In genomic region chr22:48643066-48643731, GRCh38 we compare ENCODE assay signal across 19 cellular contexts.
DNase-seq lines count a peak whose midpoint lies in the region; ATAC-seq, FAIRE-seq and TF ChIP-seq lines count a peak whose summit lies in the region.
"Had no signal": no experiment of that assay in that cellular context is flagged by ENCODE, and none has a peak within 500 bp of the region (broad histone marks: within the 10 kb centered on the region; RNA-seq: fewer than 3 reads in every experiment).

No MANE protein-coding gene starts in this region.

- no peaks in the 10 kb centered on the region for H3F3A ChIP-seq in GM23338 (replicated peaks; ENCODE audit: low read depth)

- no peak overlapping the region for H3K4me3 Mint-ChIP-seq in GM23338
- H3K4me3 Mint-ChIP-seq in stimulated activated naive B cell treated with anti-CD40 and anti-IgM and Interleukin-4, amounts not matched to agents 10 μg/mL and 1 μg/mL and 100 μg/mL, for 72 hours = no peak overlapping the region
- H3K4me3 Mint-ChIP-seq in CD4-positive, alpha-beta T cell = no peak overlapping the region
- H3K4me3 Mint-ChIP-seq: CD14-positive monocyte; CD8-positive, alpha-beta T cell; HFFc6 had no signal

- WGBS in H1 (ENCODE audit: extremely low coverage in 1 of 2, insufficient coverage in 1 of 2, insufficient read length in 1 of 2, insufficient replicate concordance in 2 of 2, low coverage in 1 of 2, low lambda C conversion rate in 2 of 2, missing lambda C conversion rate in 1 of 2), 2 experiments = 94% methylated on average over 23 of the region's 23 CpGs; no CpG with 5 or more reads in 1 of the 2 experiments
- 95% methylated on average over 17 of the region's 23 CpGs; no CpG with 5 or more reads in 1 of the 2 donors for WGBS in transverse colon (ENCODE audit: low coverage in 1 of 2), 2 donors

- no peak overlapping the region for H3K14ac ChIP-seq in H1 (ENCODE audit: insufficient read length)

- H2AFZ ChIP-seq in GM23338 = no peak overlapping the region
- no peak overlapping the region for H2AFZ ChIP-seq in H1 (ENCODE audit: low read length)

- no peak for FAIRE-seq in H1 (lab: Jason Lieb, UNC)
- FAIRE-seq: H54 had no signal

- peak overlapping the region; percentile 35; the same call in 1 of the 2 replicates for H4K8ac ChIP-seq in H1 (ENCODE audit: extremely low read depth, insufficient read depth, low read length)

- H3K79me2 ChIP-seq in GM23338 (replicated peaks; ENCODE audit: insufficient read depth) = no peaks in the 10 kb centered on the region
- peaks cover 0 to 2% of the 10 kb centered on the region in 2 experiments; a peak in 1 of 4 replicates for H3K79me2 ChIP-seq in H1 (ENCODE audit: control insufficient read depth in 1 of 2, insufficient read depth in 2 of 2, low read length in 2 of 2)

- no peak overlapping the region for H3K9ac ChIP-seq in H1 (replicated peaks in 1 of 4; ENCODE audit: extremely low read depth in 1 of 4, low read depth in 3 of 4, low read length in 3 of 4)

- no peak for ATAC-seq in left ventricle myocardium superior
- ATAC-seq in Right ventricle myocardium superior (ENCODE audit: poor library complexity) = no peak
- ATAC-seq in GM23338 = no peak
- ATAC-seq in stimulated activated naive B cell treated with anti-CD40 and anti-IgM and Interleukin-4, amounts not matched to agents 10 μg/mL and 1 μg/mL and 100 μg/mL, for 72 hours (replicated peaks) = no peak
- no peak for ATAC-seq in CD4-positive, alpha-beta T cell (ENCODE audit: poor library complexity)
- ATAC-seq: CD8-positive, alpha-beta T cell; HCT116 had no signal

- TF ChIP-seq EP300 in H1 (IDR thresholded peaks at IDR 0.05; ENCODE audit: borderline replicate concordance in 1 of 2, low read depth in 2 of 2, low read length in 2 of 2) (no peak), transverse colon (IDR thresholded peaks at IDR 0.05; ENCODE audit: low read depth) (no peak)

- no peaks in the 10 kb centered on the region for H3K27me3 ChIP-seq in GM23338 (ENCODE audit: insufficient read depth)
- no peaks in the 10 kb centered on the region for H3K27me3 ChIP-seq in H1 (replicated peaks in 1 of 4; ENCODE audit: control insufficient read depth in 3 of 4, extremely low read depth in 1 of 4, insufficient read depth in 3 of 4, low read length in 3 of 4)
- no peaks in the 10 kb centered on the region for H3K27me3 ChIP-seq in CD4-positive, alpha-beta T cell (ENCODE audit: control insufficient read depth, insufficient read depth, low read length)
- H3K27me3 ChIP-seq in transverse colon = no peaks in the 10 kb centered on the region
- H3K27me3 ChIP-seq: BE2C had no signal

- no peak overlapping the region for H3K4me3 ChIP-seq in GM23338
- H3K4me3 ChIP-seq in H1 (ENCODE audit: extremely low read depth in 1 of 4, insufficient read depth in 2 of 4, low read depth in 3 of 4, low read length in 4 of 4) = no peak overlapping the region
- H3K4me3 ChIP-seq in transverse colon = no peak overlapping the region

- H3K4me2 ChIP-seq in GM23338 (no peak overlapping the region), H1 (ENCODE audit: insufficient read depth in 1 of 2, low read depth in 2 of 2, low read length in 2 of 2) (no peak overlapping the region)

- H3K36me3 Mint-ChIP-seq in GM23338 (ENCODE audit: low read depth) = no peaks in the 10 kb centered on the region; the same call in 2 of the 3 replicates
- no peaks in the 10 kb centered on the region for H3K36me3 Mint-ChIP-seq in stimulated activated naive B cell treated with anti-CD40 and anti-IgM and Interleukin-4, amounts not matched to agents 10 μg/mL and 1 μg/mL and 100 μg/mL, for 72 hours
- H3K36me3 Mint-ChIP-seq in CD4-positive, alpha-beta T cell (ENCODE audit: low read depth) = no peaks in the 10 kb centered on the region
- H3K36me3 Mint-ChIP-seq: CD14-positive monocyte; CD8-positive, alpha-beta T cell had no signal

- no peaks in the 10 kb centered on the region for H3K9me3 ChIP-seq in H1 (ENCODE audit: insufficient read depth in 2 of 2, low read depth in 1 of 2, low read length in 1 of 2)
- no peaks in the 10 kb centered on the region for H3K9me3 ChIP-seq in CD4-positive, alpha-beta T cell (ENCODE audit: control insufficient read depth, low read length)
- no peaks in the 10 kb centered on the region for H3K9me3 ChIP-seq in transverse colon

- no peak overlapping the region for H3K4ac ChIP-seq in H1 (replicated peaks; ENCODE audit: insufficient read length, low read depth, low read length)

- H4K20me1 ChIP-seq in GM23338 (replicated peaks; ENCODE audit: insufficient read depth) = no peaks in the 10 kb centered on the region
- peaks cover 2 to 21% of the 10 kb centered on the region in 2 experiments for H4K20me1 ChIP-seq in H1 (replicated peaks in 1 of 2; ENCODE audit: control insufficient read depth in 1 of 2, insufficient read depth in 2 of 2, low read length in 2 of 2)

- H2BK20ac ChIP-seq in H1 (ENCODE audit: low read length) = no peak overlapping the region

- no peaks in the 10 kb centered on the region for H3K27me3 Mint-ChIP-seq in GM23338 (ENCODE audit: insufficient read depth, low read depth, poor library complexity)
- no peaks in the 10 kb centered on the region for H3K27me3 Mint-ChIP-seq in stimulated activated naive B cell treated with anti-CD40 and anti-IgM and Interleukin-4, amounts not matched to agents 10 μg/mL and 1 μg/mL and 100 μg/mL, for 72 hours
- H3K27me3 Mint-ChIP-seq in CD4-positive, alpha-beta T cell = no peaks in the 10 kb centered on the region

- 0 out of 3 replicates have a peak, but pooled peaks cover 3% of the 10 kb centered on the region for H3K4me1 Mint-ChIP-seq in GM23338
- no peaks in the 10 kb centered on the region for H3K4me1 Mint-ChIP-seq in stimulated activated naive B cell treated with anti-CD40 and anti-IgM and Interleukin-4, amounts not matched to agents 10 μg/mL and 1 μg/mL and 100 μg/mL, for 72 hours
- H3K4me1 Mint-ChIP-seq in CD4-positive, alpha-beta T cell (ENCODE audit: low read depth) = no peaks in the 10 kb centered on the region
- H3K4me1 Mint-ChIP-seq: CD14-positive monocyte had no signal

- DNase-seq in left ventricle myocardium superior (peak; percentile 6), Right ventricle myocardium superior (no peak), GM23338 (ENCODE audit: low spot score) (no peak), H1 (ENCODE audit: low read depth in 1 of 2, low spot score in 2 of 2) (no peak), NCI-H524 treated with DMSO at 0.1 percent for 48 hours (lab: John Stamatoyannopoulos, UW) (no peak), transverse colon (no peak)
- DNase-seq in stimulated activated naive B cell treated with anti-CD40 and anti-IgM and Interleukin-4, amounts not matched to agents 10 μg/mL and 1 μg/mL and 100 μg/mL, for 72 hours = no peak
- DNase-seq in CD4-positive, alpha-beta T cell = no peak
- DNase-seq: 8988T, BE2C, Calu3, DMS79 treated with DMSO at 0.1 percent for 48 hours, GF-D8, HFFc6, KG1 had no signal

- in situ Hi-C loops in transverse colon (cut with MboI; ENCODE audit: low pct_ligation_motif_present in 1 of 4, low pct_unique_long_range_greater_than_20kb in 1 of 4, low sequenced_read_pairs in 3 of 4) = no loop called here

- no peak overlapping the region for H4K91ac ChIP-seq in H1 (replicated peaks; ENCODE audit: insufficient read length, low read length)

- TF ChIP-seq RAD21 in H1 (IDR thresholded peaks at IDR 0.05 in 1 of 2, conservative IDR thresholded peaks at IDR 0.05 in 1 of 2; ENCODE audit: low read depth in 2 of 2, low read length in 2 of 2) = no peak

- H2BK5ac ChIP-seq in H1 (ENCODE audit: low read depth, low read length) = no peak overlapping the region

- POLR2A ChIA-PET in H1 (lab: Charles Lee; ENCODE audit: partially characterized antibody) = interaction anchor here (0.9 kb wide), 1 partner anchor 66 kb away, joined by 3 read pairs; no protein-coding TSS in a partner anchor
- POLR2A ChIA-PET in CD4-positive, alpha-beta T cell (lab: Charles Lee) = no interaction called here

- H3K27ac ChIP-seq in GM23338 (ENCODE audit: low read depth) (no peak overlapping the region), H1 (ENCODE audit: low read depth, low read length) (no peak overlapping the region), transverse colon (no peak overlapping the region)
- no peak overlapping the region for H3K27ac ChIP-seq in CD4-positive, alpha-beta T cell (ENCODE audit: low read depth, low read length)

- H3K4me1 ChIP-seq in GM23338 (ENCODE audit: insufficient read depth) = no peaks in the 10 kb centered on the region
- no peaks in the 10 kb centered on the region; a peak in 4 of 7 replicates for H3K4me1 ChIP-seq in H1 (replicated peaks in 1 of 4; ENCODE audit: control insufficient read depth in 3 of 4, insufficient read depth in 4 of 4, low read length in 3 of 4)
- no peaks in the 10 kb centered on the region for H3K4me1 ChIP-seq in transverse colon
- H3K4me1 ChIP-seq: BE2C had no signal

- H3K27ac Mint-ChIP-seq in GM23338 = peak overlapping the region; percentile 75; the same call in 1 of the 2 replicates
- peak overlapping the region; percentile 2 for H3K27ac Mint-ChIP-seq in stimulated activated naive B cell treated with anti-CD40 and anti-IgM and Interleukin-4, amounts not matched to agents 10 μg/mL and 1 μg/mL and 100 μg/mL, for 72 hours
- H3K27ac Mint-ChIP-seq in CD4-positive, alpha-beta T cell = no peak overlapping the region
- H3K27ac Mint-ChIP-seq: CD8-positive, alpha-beta T cell; HFFc6 had no signal

- no peak overlapping the region for H3K56ac ChIP-seq in H1 (replicated peaks; ENCODE audit: insufficient read length, low read depth, low read length)

- intact Hi-C loops in left ventricle myocardium superior (cut with micrococcal nuclease) = no loop called here
- intact Hi-C loops in Right ventricle myocardium superior (cut with DNase I) = no loop called here
- intact Hi-C loops in CD4-positive, alpha-beta T cell (cut with DNase I, micrococcal nuclease) = no loop called here
- intact Hi-C loops in transverse colon (cut with DNase I; ENCODE audit: low total_unique reads) = no loop called here

- H4K5ac ChIP-seq in H1 (ENCODE audit: insufficient read length, low read depth, low read length) = no peak overlapping the region

- H3K36me3 ChIP-seq in GM23338 (ENCODE audit: insufficient read depth) (no peaks in the 10 kb centered on the region), H1 (ENCODE audit: control insufficient read depth in 2 of 4, insufficient read depth in 4 of 4, low read length in 3 of 4) (no peaks in the 10 kb centered on the region), transverse colon (no peaks in the 10 kb centered on the region)
- H3K36me3 ChIP-seq: BE2C had no signal

- no peaks in the 10 kb centered on the region for H3K9me2 ChIP-seq in GM23338 (ENCODE audit: insufficient read depth)

- H3K18ac ChIP-seq in H1 (ENCODE audit: extremely low read depth, low read length) = no peak overlapping the region

- CTCF ChIA-PET in H1 (lab: Charles Lee; ENCODE audit: partially characterized antibody) = interaction anchor here (0.6 to 1.2 kb wide), 4 partner anchors 12 to 1000 kb away, joined by 3 read pairs; no protein-coding TSS in a partner anchor
- CTCF ChIA-PET in CD4-positive, alpha-beta T cell (lab: Charles Lee) = no interaction called here

- TF ChIP-seq POLR2A in H1 (IDR thresholded peaks at IDR 0.05; ENCODE audit: control extremely low read depth in 1 of 2, low read depth in 2 of 2, low read length in 2 of 2) (no peak), transverse colon (IDR thresholded peaks at IDR 0.05) (no peak)

- no peak overlapping the region for H3K23ac ChIP-seq in H1 (ENCODE audit: insufficient read length)

- H3K79me1 ChIP-seq in H1 (ENCODE audit: low read depth, low read length) = peaks cover 5% of the 10 kb centered on the region

- no peaks in the 10 kb centered on the region for H3K9me3 Mint-ChIP-seq in GM23338
- H3K9me3 Mint-ChIP-seq in stimulated activated naive B cell treated with anti-CD40 and anti-IgM and Interleukin-4, amounts not matched to agents 10 μg/mL and 1 μg/mL and 100 μg/mL, for 72 hours = no peaks in the 10 kb centered on the region
- H3K9me3 Mint-ChIP-seq in CD4-positive, alpha-beta T cell = no peaks in the 10 kb centered on the region
- H3K9me3 Mint-ChIP-seq: CD14-positive monocyte; CD8-positive, alpha-beta T cell had no signal

- H2BK12ac ChIP-seq in H1 (ENCODE audit: low read depth, low read length) = no peak overlapping the region

- no peak overlapping the region for H2BK120ac ChIP-seq in H1 (replicated peaks; ENCODE audit: low read depth, low read length)

- H2AK5ac ChIP-seq in H1 (ENCODE audit: low read depth, low read length) = no peak overlapping the region; the same call in none of the 2 replicates

- TF ChIP-seq CTCF in GM23338 (conservative IDR thresholded peaks at IDR 0.05; ENCODE audit: low read depth in 2 of 2) (no peak), H1 (IDR thresholded peaks at IDR 0.05; ENCODE audit: control extremely low read depth in 1 of 3, insufficient read depth in 1 of 3, low read depth in 1 of 3, low read length in 3 of 3) (no peak), transverse colon (IDR thresholded peaks at IDR 0.05) (no peak)
- no peak for TF ChIP-seq CTCF in CD4-positive, alpha-beta T cell (IDR thresholded peaks at IDR 0.05)

- H3K23me2 ChIP-seq in H1 (ENCODE audit: low read depth, low read length) = 0 out of 2 replicates have a peak, but pooled peaks cover 2% of the 10 kb centered on the region

- H2BK15ac ChIP-seq in H1 (ENCODE audit: low read length) = no peak overlapping the region
